In the genomic region with DNA sequence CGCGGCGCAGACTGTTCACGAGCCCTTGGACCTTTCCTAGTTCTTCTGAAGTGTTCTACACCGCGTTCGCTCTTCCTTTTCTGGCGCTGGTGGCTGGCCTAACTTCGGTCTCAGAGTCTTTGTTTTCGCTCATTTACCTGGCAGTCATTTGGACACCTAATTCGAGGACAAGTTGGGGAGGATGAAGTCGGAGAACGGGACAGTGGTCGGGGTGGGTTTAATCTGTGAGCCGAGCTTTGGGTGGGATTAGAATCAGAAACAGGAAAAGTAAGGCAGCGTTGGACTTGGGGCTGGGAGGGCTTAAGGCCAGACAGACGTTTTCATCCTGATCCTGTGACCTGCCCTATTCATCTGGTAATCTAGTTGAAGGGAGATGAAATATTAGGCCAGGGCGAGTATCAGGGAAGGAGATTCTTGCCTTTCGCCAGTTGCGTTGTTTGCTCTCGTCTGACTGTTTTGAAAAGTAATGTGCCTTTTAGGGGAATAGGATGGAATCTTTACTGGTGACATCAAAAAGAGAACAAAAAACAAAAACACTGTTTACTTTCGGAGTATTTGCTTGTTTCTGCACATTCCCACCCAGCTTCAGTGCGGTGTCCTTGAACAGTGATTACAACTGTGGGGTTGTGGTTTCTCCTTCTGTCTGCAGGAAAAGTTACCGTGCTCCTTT, we compare ENCODE assay signal across 8 cellular contexts. TPM values are rescaled to one million over a fixed set of nuclear protein-coding genes. Genes with fewer than 3 reads are reported as not detected.
DNase-seq lines count a peak whose midpoint lies in the region; ATAC-seq, FAIRE-seq and TF ChIP-seq lines count a peak whose summit lies in the region.

No MANE protein-coding gene starts in this region.

- H3K36me3 Mint-ChIP-seq in astrocyte (ENCODE audit: low read depth, unreplicated experiment): no peaks in the 10 kb centered on the region

- H3K4me1 Mint-ChIP-seq in astrocyte (ENCODE audit: low read depth, unreplicated experiment): peaks cover 11% of the 10 kb centered on the region
- H3K4me1 Mint-ChIP-seq in stimulated activated naive CD8-positive, alpha-beta T cell treated with anti-CD3 and anti-CD28 coated beads, Interleukin-15, amount 100 ng/mL, for 72 hours: peaks cover 31% of the 10 kb centered on the region

- DNase-seq in NCI-H2107 treated with DMSO at 0.1 percent for 48 hours (lab: John Stamatoyannopoulos, UW; ENCODE audit: unreplicated experiment): peak; percentile 46
- DNase-seq in NCI-H2107 (lab: John Stamatoyannopoulos, UW): no peak
- DNase-seq in astrocyte (ENCODE audit: low read depth): no peak
- DNase-seq in inferior parietal cortex (ENCODE audit: extremely low spot score): peak; percentile 57
- no peak for DNase-seq in stimulated activated naive CD8-positive, alpha-beta T cell treated with anti-CD3 and anti-CD28 coated beads, Interleukin-15, amount 100 ng/mL, for 72 hours
- DNase-seq in activated effector memory CD4-positive, alpha-beta T cell treated with Interleukin-2 at 50 U/mL for 16 hours: no peak

- peaks cover 61% of the 10 kb centered on the region for H3K79me2 ChIP-seq in Loucy (ENCODE audit: insufficient read depth, low read length)
- H3K79me2 ChIP-seq in astrocyte (ENCODE audit: insufficient read depth, low read length): peaks cover 52% of the 10 kb centered on the region

- peak overlapping the region; percentile 84 for H3K4me3 ChIP-seq in Loucy (ENCODE audit: low read length, poor library complexity, severe bottlenecking)
- peak overlapping the region; percentile 77 for H3K4me3 ChIP-seq in astrocyte (ENCODE audit: insufficient read depth, low read depth, low read length)

- H3K4me3 Mint-ChIP-seq in astrocyte (ENCODE audit: unreplicated experiment): peak overlapping the region; percentile 97
- H3K4me3 Mint-ChIP-seq in stimulated activated naive CD8-positive, alpha-beta T cell treated with anti-CD3 and anti-CD28 coated beads, Interleukin-15, amount 100 ng/mL, for 72 hours: peak overlapping the region; percentile 88 to 97

- H3K36me3 ChIP-seq in Loucy (ENCODE audit: insufficient read depth, low read length) (no peaks in the 10 kb centered on the region), astrocyte (ENCODE audit: insufficient read depth, low read length) (no peaks in the 10 kb centered on the region)

- H3F3A ChIP-seq in Loucy (ENCODE audit: low read depth): no peaks in the 10 kb centered on the region

- H3K9me3 ChIP-seq in Loucy (ENCODE audit: insufficient read depth, low read depth, low read length): no peaks in the 10 kb centered on the region
- H3K9me3 ChIP-seq in astrocyte (ENCODE audit: insufficient read depth, low read depth, low read length): no peaks in the 10 kb centered on the region

- H3K9me3 Mint-ChIP-seq in astrocyte (ENCODE audit: unreplicated experiment): no peaks in the 10 kb centered on the region
- no peaks in the 10 kb centered on the region for H3K9me3 Mint-ChIP-seq in stimulated activated naive CD8-positive, alpha-beta T cell treated with anti-CD3 and anti-CD28 coated beads, Interleukin-15, amount 100 ng/mL, for 72 hours

- no peaks in the 10 kb centered on the region for H3K9me2 ChIP-seq in Loucy (replicated peaks; ENCODE audit: low read depth, low read length)

- no peak for ATAC-seq in stimulated activated naive CD8-positive, alpha-beta T cell treated with anti-CD3 and anti-CD28 coated beads, Interleukin-15, amount 100 ng/mL, for 72 hours
- no peak for ATAC-seq in HG03342 (IDR thresholded peaks at IDR 0.05; ENCODE audit: unreplicated experiment)

- H3K4me2 ChIP-seq in Loucy (ENCODE audit: low read depth, low read length, poor library complexity, severe bottlenecking) (peak overlapping the region; percentile 92), astrocyte (ENCODE audit: low read length) (peak overlapping the region; percentile 96)

- peak overlapping the region; percentile 91 for H3K27ac ChIP-seq in astrocyte (ENCODE audit: low read depth, low read length)

- H3K27me3 ChIP-seq in Loucy (ENCODE audit: insufficient read depth, low read length, poor library complexity, severe bottlenecking) (no peaks in the 10 kb centered on the region), astrocyte (ENCODE audit: insufficient read depth, low read length) (no peaks in the 10 kb centered on the region)

- FAIRE-seq in astrocyte (lab: Jason Lieb, UNC): no peak

- no peak for TF ChIP-seq CTCF in Loucy (conservative IDR thresholded peaks at IDR 0.05; ENCODE audit: low read length)
- TF ChIP-seq CTCF in astrocyte (IDR thresholded peaks at IDR 0.05; ENCODE audit: insufficient read depth, low read depth, low read length): no peak

- H3K27me3 Mint-ChIP-seq in astrocyte (ENCODE audit: low read depth, unreplicated experiment): no peaks in the 10 kb centered on the region
- H3K27me3 Mint-ChIP-seq in stimulated activated naive CD8-positive, alpha-beta T cell treated with anti-CD3 and anti-CD28 coated beads, Interleukin-15, amount 100 ng/mL, for 72 hours: peaks cover 6% of the 10 kb centered on the region

- H3K27ac Mint-ChIP-seq in astrocyte (ENCODE audit: unreplicated experiment): peak overlapping the region; percentile 90
- H3K27ac Mint-ChIP-seq in stimulated activated naive CD8-positive, alpha-beta T cell treated with anti-CD3 and anti-CD28 coated beads, Interleukin-15, amount 100 ng/mL, for 72 hours: peak overlapping the region; percentile 71 to 81

- peak overlapping the region; percentile 84 for H3K9ac ChIP-seq in Loucy (ENCODE audit: low read depth, low read length, poor library complexity, severe bottlenecking)
- H3K9ac ChIP-seq in astrocyte (ENCODE audit: low read length): peak overlapping the region; percentile 89

- H4K20me1 ChIP-seq in Loucy (ENCODE audit: insufficient read depth, low read length, poor library complexity, severe bottlenecking) (peaks cover 49% of the 10 kb centered on the region), astrocyte (ENCODE audit: insufficient read depth, low read length) (peaks cover 10% of the 10 kb centered on the region)

- H2AFZ ChIP-seq in Loucy (ENCODE audit: low read length): peak overlapping the region; percentile 80
- peak overlapping the region; percentile 99 for H2AFZ ChIP-seq in astrocyte (ENCODE audit: low read depth, low read length)

- H3K4me1 ChIP-seq in Loucy (ENCODE audit: insufficient read depth, low read length, poor library complexity, severe bottlenecking) (peaks cover 50% of the 10 kb centered on the region), astrocyte (ENCODE audit: insufficient read depth, low read length) (peaks cover 11% of the 10 kb centered on the region)

RNA-seq across cellular contexts. Expression of gene DIPK2A, which starts 1.9 kb away (rescaled TPM):
- 11.7 and 19.1 TPM in 2 replicates for total RNA-seq in astrocyte

Comparison
In these comparisons a context has a peak if more than half of its experiments do, and no peak if none do; other contexts are left out.
1. DNase-seq: peak in NCI-H2107 treated with DMSO at 0.1 percent for 48 hours (single experiment) and inferior parietal cortex (single experiment); none in NCI-H2107 (single experiment), astrocyte (single experiment), stimulated activated naive CD8-positive, alpha-beta T cell treated with anti-CD3 and anti-CD28 coated beads, Interleukin-15, amount 100 ng/mL, for 72 hours (0 of 2) and activated effector memory CD4-positive, alpha-beta T cell treated with Interleukin-2 at 50 U/mL for 16 hours (single experiment).